In the genomic region with DNA sequence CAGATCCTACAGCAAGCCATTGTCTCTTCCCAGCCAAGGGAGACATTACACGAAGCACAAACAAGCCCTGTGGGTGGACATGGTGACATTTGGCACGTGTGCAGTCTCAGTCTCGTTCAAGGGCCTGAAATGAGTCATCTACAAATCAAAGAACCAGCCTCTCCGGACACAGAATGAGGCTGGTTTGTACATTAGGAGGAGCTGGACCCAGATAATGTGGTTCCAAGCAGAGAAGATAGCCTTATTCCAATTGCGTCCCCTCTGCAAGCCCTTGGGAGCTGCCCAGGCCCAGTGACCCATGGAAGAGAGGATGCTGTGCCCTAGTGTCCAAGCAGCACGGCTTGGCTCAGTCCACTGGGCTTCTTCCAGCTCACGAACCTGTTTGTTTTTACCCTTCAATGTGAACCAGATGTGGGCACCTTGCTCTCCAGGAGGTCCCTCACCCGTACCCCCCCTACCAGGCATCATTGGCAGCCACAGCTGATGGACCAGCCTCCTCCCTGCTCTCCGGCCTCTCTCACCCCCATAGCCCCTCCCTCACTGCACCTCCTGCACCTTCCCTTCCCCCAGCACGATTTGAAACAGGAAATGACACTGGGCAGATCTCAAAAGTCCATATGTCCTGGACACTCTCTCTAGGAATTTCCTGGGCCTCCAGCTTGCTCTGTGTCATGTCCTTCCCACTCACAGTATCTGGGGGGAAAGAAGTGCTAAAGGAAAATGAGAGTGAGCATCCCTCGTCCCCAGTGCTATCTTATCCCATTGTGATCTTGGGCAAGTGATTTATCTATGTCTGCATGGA, we compare ENCODE assay signal across 1 cellular context.
A peak's percentile ranks its signal among the peaks of the same experiment; 100 is the strongest.
TF ChIP-seq lines count a peak whose summit lies in the region.

No MANE protein-coding gene starts in this region.

TF ChIP-seq in K562, 482 proteins besides CTCF, POLR2A, EP300 and RAD21:
- no peak for TF ChIP-seq ZNF318 (IDR thresholded peaks at IDR 0.05; ENCODE audit: borderline replicate concordance in 1 of 2, low read depth in 1 of 2)
- no peak for TF ChIP-seq DDX20 (tag; IDR thresholded peaks at IDR 0.05; ENCODE audit: low read depth)
- TF ChIP-seq FOSL1 (tag; conservative IDR thresholded peaks at IDR 0.05) = 0 out of 2 replicates have a peak, but pooled peaks have one; percentile 16
- TF ChIP-seq, protein P1, sequence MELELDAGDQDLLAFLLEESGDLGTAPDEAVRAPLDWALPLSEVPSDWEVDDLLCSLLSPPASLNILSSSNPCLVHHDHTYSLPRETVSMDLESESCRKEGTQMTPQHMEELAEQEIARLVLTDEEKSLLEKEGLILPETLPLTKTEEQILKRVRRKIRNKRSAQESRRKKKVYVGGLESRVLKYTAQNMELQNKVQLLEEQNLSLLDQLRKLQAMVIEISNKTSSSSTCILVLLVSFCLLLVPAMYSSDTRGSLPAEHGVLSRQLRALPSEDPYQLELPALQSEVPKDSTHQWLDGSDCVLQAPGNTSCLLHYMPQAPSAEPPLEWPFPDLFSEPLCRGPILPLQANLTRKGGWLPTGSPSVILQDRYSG (tag; conservative IDR thresholded peaks at IDR 0.05; ENCODE audit: low read depth) = no peak
- TF ChIP-seq, protein P2, sequence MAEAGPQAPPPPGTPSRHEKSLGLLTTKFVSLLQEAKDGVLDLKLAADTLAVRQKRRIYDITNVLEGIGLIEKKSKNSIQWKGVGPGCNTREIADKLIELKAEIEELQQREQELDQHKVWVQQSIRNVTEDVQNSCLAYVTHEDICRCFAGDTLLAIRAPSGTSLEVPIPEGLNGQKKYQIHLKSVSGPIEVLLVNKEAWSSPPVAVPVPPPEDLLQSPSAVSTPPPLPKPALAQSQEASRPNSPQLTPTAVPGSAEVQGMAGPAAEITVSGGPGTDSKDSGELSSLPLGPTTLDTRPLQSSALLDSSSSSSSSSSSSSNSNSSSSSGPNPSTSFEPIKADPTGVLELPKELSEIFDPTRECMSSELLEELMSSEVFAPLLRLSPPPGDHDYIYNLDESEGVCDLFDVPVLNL (CRISPR knock-in tag; IDR thresholded peaks at IDR 0.05; ENCODE audit: low read depth) = no peak
- no peak for TF ChIP-seq E2F3 (CRISPR knock-in tag; IDR thresholded peaks at IDR 0.05)
- no peak for TF ChIP-seq CXXC5 (CRISPR knock-in tag; IDR thresholded peaks at IDR 0.05)
- peak; percentile 87 for TF ChIP-seq BHLHE40 (IDR thresholded peaks at IDR 0.05; ENCODE audit: low read length)
- no peak for TF ChIP-seq ZBED1 (IDR thresholded peaks at IDR 0.05)
- TF ChIP-seq ZBTB9 (CRISPR knock-in tag; IDR thresholded peaks at IDR 0.05) = no peak
- TF ChIP-seq, protein P3, sequence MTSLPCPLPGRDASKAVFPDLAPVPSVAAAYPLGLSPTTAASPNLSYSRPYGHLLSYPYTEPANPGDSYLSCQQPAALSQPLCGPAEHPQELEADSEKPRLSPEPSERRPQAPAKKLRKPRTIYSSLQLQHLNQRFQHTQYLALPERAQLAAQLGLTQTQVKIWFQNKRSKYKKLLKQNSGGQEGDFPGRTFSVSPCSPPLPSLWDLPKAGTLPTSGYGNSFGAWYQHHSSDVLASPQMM (CRISPR knock-in tag; IDR thresholded peaks at IDR 0.05) = no peak
- no peak for TF ChIP-seq CHAMP1 (IDR thresholded peaks at IDR 0.05)
- peak; percentile 51; the same call in 1 of the 2 replicates for TF ChIP-seq JUND (IDR thresholded peaks at IDR 0.05; ENCODE audit: borderline replicate concordance, low read depth, low read length)
- no peak for TF ChIP-seq JUND (tag; IDR thresholded peaks at IDR 0.05; ENCODE audit: borderline replicate concordance, low read depth, low read length)
TF ChIP-seq in K562: peak in this region for 3.
